In the genomic region with DNA sequence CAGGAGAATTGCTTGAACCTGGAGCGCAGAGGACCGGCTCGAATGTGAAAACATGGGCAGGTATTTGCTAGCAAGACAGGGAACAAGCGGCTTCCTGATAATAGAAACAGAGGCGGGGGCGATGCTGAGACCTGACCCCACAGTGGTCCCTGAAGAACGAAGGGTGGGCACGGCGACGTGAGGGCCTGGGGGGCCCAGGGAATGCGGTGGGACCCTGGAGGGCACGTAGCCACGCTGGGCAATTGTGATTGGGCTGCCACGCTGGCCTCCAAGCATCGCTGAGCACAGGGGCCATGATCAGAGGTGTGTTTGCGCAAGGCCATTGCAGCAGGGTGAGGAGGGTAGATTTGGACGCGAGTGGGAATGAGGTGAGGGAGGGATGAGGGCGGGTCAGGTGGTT, we compare ENCODE assay signal across 35 cellular contexts.
"Had no signal": no experiment of that assay in that cellular context is flagged by ENCODE, and none has a peak within 500 bp of the region (broad histone marks: within the 10 kb centered on the region; RNA-seq: fewer than 3 reads in every experiment).

No MANE protein-coding gene starts in this region.

- H3K27me3 ChIP-seq: MG63 had no signal

- H3K36me3 ChIP-seq: MG63 had no signal

- H3K9ac ChIP-seq: KMS-11 had no signal

- H3K9me3 ChIP-seq: MG63 had no signal

- DNase-seq: Karpas-422, Kasumi-1, KG1, MG63, MM.1S, MV-4-11, NCI-H1048, NCI-H1092, NCI-H1092 treated with DMSO at 0.1 percent for 48 hours, NCI-H1105, NCI-H1105 treated with DMSO at 0.1 percent for 48 hours, NCI-H1417, NCI-H1417 treated with DMSO at 0.1 percent for 48 hours, NCI-H1436, NCI-H146, NCI-H1694, NCI-H1694 treated with DMSO at 0.1 percent for 48 hours, NCI-H187, NCI-H187 treated with DMSO at 0.1 percent for 48 hours, NCI-H1930, NCI-H2029, NCI-H2029 treated with DMSO at 0.1 percent for 48 hours, NCI-H2081, NCI-H2081 treated with DMSO at 0.1 percent for 48 hours, NCI-H2107, NCI-H2171, NCI-H2171 treated with DMSO at 0.1 percent for 48 hours, NCI-H2227 treated with DMSO at 0.1 percent for 48 hours, NCI-H226, NCI-H345, NCI-H446, NCI-H446 treated with DMSO at 0.1 percent for 48 hours, NCI-H510A, NCI-H510A treated with DMSO at 0.1 percent for 48 hours had no signal

- H3K27ac ChIP-seq: KMS-11 had no signal

- H3K4me3 ChIP-seq: MG63 had no signal

- H3K4me2 ChIP-seq: KMS-11 had no signal
